8 cellular contexts compared by ENCODE assay signal in the genomic region with DNA sequence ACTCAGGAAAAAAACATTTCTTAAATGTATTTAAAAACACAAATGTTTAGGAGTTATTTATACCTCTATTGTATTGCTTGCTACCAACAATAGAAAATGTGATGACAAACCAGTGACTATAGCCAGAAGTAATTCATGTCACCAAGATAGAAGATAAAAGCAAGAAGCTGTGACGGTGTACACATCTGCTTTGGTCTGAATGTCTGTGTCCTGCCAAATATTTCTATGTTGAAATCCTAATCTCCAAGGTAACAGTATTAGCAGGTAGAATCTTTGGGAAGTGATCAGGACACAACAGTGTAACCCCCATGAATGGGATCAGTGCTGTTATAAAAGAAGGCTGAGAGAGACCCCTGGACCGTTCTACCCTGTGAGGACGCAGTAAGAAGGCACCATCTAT.
"Had no signal": no experiment of that assay in that cellular context is flagged by ENCODE, and none has a peak within 500 bp of the region (broad histone marks: within the 10 kb centered on the region; RNA-seq: fewer than 3 reads in every experiment).

No MANE protein-coding gene starts in this region.

- DNase-seq: GM23248, GOT3, H7, HFFc6, IMR-90 had no signal

- FAIRE-seq: K562 had no signal

- H3K4me3 ChIP-seq: GM23248, HAP-1, K562 had no signal

- H3K9me3 Mint-ChIP-seq: HFFc6 had no signal

- H2AFZ ChIP-seq: GM23248 had no signal

- H3K9ac ChIP-seq: GM23248 had no signal

- H3K27ac ChIP-seq: GM23248, HL-60 had no signal

- H3K4me1 ChIP-seq: HAP-1 had no signal

- H3K4me3 Mint-ChIP-seq: HFFc6 had no signal

- H3K9me3 ChIP-seq: HAP-1 had no signal
